ENCODE assay signal across 16 cellular contexts in genomic region chr1:180181996-180182675, GRCh38. TPM values are rescaled to one million over a fixed set of nuclear protein-coding genes. Genes with fewer than 3 reads are reported as not detected.
"Had no signal": no experiment of that assay in that cellular context is flagged by ENCODE, and none has a peak within 500 bp of the region (broad histone marks: within the 10 kb centered on the region; RNA-seq: fewer than 3 reads in every experiment).

No MANE protein-coding gene starts in this region.

- H3K36me3 ChIP-seq: neural progenitor cell had no signal

- H2AFZ ChIP-seq: neural progenitor cell, parathyroid adenoma had no signal

- H3K79me2 ChIP-seq: parathyroid adenoma had no signal

- H3K4me1 Mint-ChIP-seq: neural progenitor cell had no signal

- H3K27me3 Mint-ChIP-seq: activated naive CD8-positive, alpha-beta T cell; effector memory CD8-positive, alpha-beta T cell; stimulated activated naive CD8-positive, alpha-beta T cell treated with anti-CD3 and anti-CD28 coated beads, Interleukin-15, Interleukin-2, amounts not matched to agents 100 ng/mL and 50 ng/mL, for 24 hours; type B pancreatic cell had no signal

- H3K4me2 ChIP-seq: neural progenitor cell had no signal

- H3K9me3 ChIP-seq: heart right ventricle had no signal

- H3K9me3 Mint-ChIP-seq: effector memory CD8-positive, alpha-beta T cell; neural progenitor cell; stimulated activated naive CD8-positive, alpha-beta T cell treated with anti-CD3 and anti-CD28 coated beads, Interleukin-15, Interleukin-2, amounts not matched to agents 100 ng/mL and 50 ng/mL, for 24 hours; type B pancreatic cell had no signal

- H3K27me3 ChIP-seq: heart right ventricle, neural progenitor cell had no signal

- DNase-seq: activated CD4-positive, CD25-positive, alpha-beta regulatory T cell treated with anti-CD3 and anti-CD28 coated beads, Interleukin-2, amount 50 U/mL, for 72 hours; dermis blood vessel endothelial cell; effector memory CD8-positive, alpha-beta T cell; heart right ventricle; stimulated activated CD4-positive, alpha-beta T cell treated with anti-CD3 and anti-CD28 coated beads, Interleukin-4, amount 100 ng/mL, for 4 hours; stimulated activated CD8-positive, alpha-beta memory T cell treated with anti-CD3 and anti-CD28 coated beads, Interleukin-4, amount 100 ng/mL, for 48 hours had no signal

- H3K4me3 Mint-ChIP-seq: activated naive CD8-positive, alpha-beta T cell; effector memory CD8-positive, alpha-beta T cell; neural progenitor cell; stimulated activated naive CD8-positive, alpha-beta T cell treated with anti-CD3 and anti-CD28 coated beads, Interleukin-15, Interleukin-2, amounts not matched to agents 100 ng/mL and 50 ng/mL, for 24 hours; type B pancreatic cell had no signal

- H3K4me1 ChIP-seq: heart right ventricle, neural progenitor cell, parathyroid adenoma had no signal

- H3K9ac ChIP-seq: neural progenitor cell, parathyroid adenoma had no signal

- H3K4me3 ChIP-seq: heart right ventricle, lung, neural progenitor cell, skin epidermis had no signal

- H3K27ac Mint-ChIP-seq: activated naive CD8-positive, alpha-beta T cell; neural progenitor cell; stimulated activated naive CD8-positive, alpha-beta T cell treated with anti-CD3 and anti-CD28 coated beads, Interleukin-15, Interleukin-2, amounts not matched to agents 100 ng/mL and 50 ng/mL, for 24 hours; type B pancreatic cell had no signal

- H3K27ac ChIP-seq: epithelial cell of prostate, heart right ventricle, neural progenitor cell, parathyroid adenoma, skin epidermis had no signal

RNA-seq across cellular contexts. Expression of gene LHX4, which starts 47.9 kb away (rescaled TPM):
- total RNA-seq: dermis blood vessel endothelial cell, frontal cortex, heart right ventricle, temporal lobe had no signal
